Comparison of ENCODE assay signal across 24 cellular contexts in genomic region chr2:147739531-147739930, GRCh38.
DNase-seq lines count a peak whose midpoint lies in the region; TF ChIP-seq lines count a peak whose summit lies in the region.
"Had no signal": no experiment of that assay in that cellular context is flagged by ENCODE, and none has a peak within 500 bp of the region (broad histone marks: within the 10 kb centered on the region; RNA-seq: fewer than 3 reads in every experiment).

No MANE protein-coding gene starts in this region.

- no peaks in the 10 kb centered on the region for H3K4me1 Mint-ChIP-seq in activated naive CD4-positive, alpha-beta T cell treated with anti-CD3 and anti-CD28 coated beads for 36 hours (ENCODE audit: low read depth)
- H3K4me1 Mint-ChIP-seq: activated CD4-positive, alpha-beta memory T cell treated with anti-CD3 and anti-CD28 coated beads, Interleukin-2, amount 10 ng/mL, durations not matched to agents 7 days and 5 days; activated naive CD8-positive, alpha-beta T cell treated with anti-CD3 and anti-CD28 coated beads for 36 hours; CD14-positive monocyte; neural crest cell; stimulated activated naive B cell treated with anti-CD40 and anti-IgM and Interleukin-4, amounts not matched to agents 10 μg/mL and 1 μg/mL and 100 μg/mL, for 72 hours had no signal

- H3K27ac ChIP-seq in SK-N-MC (no peak overlapping the region), smooth muscle cell (ENCODE audit: low read depth) (peak overlapping the region; percentile 3)
- H3K27ac ChIP-seq: right lobe of liver, suprapubic skin had no signal

- H3K79me2 ChIP-seq in smooth muscle cell (ENCODE audit: low read depth): no peaks in the 10 kb centered on the region

- H3K27me3 ChIP-seq in smooth muscle cell (ENCODE audit: low read depth): no peaks in the 10 kb centered on the region
- H3K27me3 ChIP-seq: right lobe of liver, suprapubic skin had no signal

- TF ChIP-seq CTCF in fibroblast of mammary gland (conservative IDR thresholded peaks at IDR 0.05; ENCODE audit: control insufficient read depth, insufficient read depth, low read depth, low read length) (no peak), smooth muscle cell (IDR thresholded peaks at IDR 0.05; ENCODE audit: borderline replicate concordance, insufficient read depth, poor library complexity, severe bottlenecking) (no peak)

- H2AFZ ChIP-seq in smooth muscle cell (ENCODE audit: low read depth): peak overlapping the region; percentile 16

- DNase-seq in HS-5 (ENCODE audit: low read depth) (peak; percentile 35), SK-N-MC (ENCODE audit: low read depth, low spot score) (peak; percentile 26), fibroblast of mammary gland (ENCODE audit: low read depth) (peak; percentile 4), smooth muscle cell (lab: John Stamatoyannopoulos, UW; ENCODE audit: unreplicated experiment) (no peak), GM03348 (ENCODE audit: low spot score) (no peak), activated gamma-delta T cell treated with Interleukin-2 at 50 U/mL for 16 hours (no peak)
- DNase-seq in activated naive CD4-positive, alpha-beta T cell treated with anti-CD3 and anti-CD28 coated beads for 36 hours: no peak
- DNase-seq: activated CD4-positive, alpha-beta memory T cell treated with anti-CD3 and anti-CD28 coated beads, Interleukin-2, amount 10 ng/mL, durations not matched to agents 7 days and 5 days; activated CD4-positive, CD25-positive, alpha-beta regulatory T cell treated with anti-CD3 and anti-CD28 coated beads, Interleukin-2, amount 50 U/mL, for 72 hours; activated naive CD8-positive, alpha-beta T cell treated with anti-CD3 and anti-CD28 coated beads for 36 hours; foreskin fibroblast; left cardiac atrium; NCI-H1105; NCI-H446; posterior cingulate gyrus; right lobe of liver; SK-N-SH; stimulated activated CD4-positive, alpha-beta T cell treated with anti-CD3 and anti-CD28 coated beads, Interleukin-4, amount 100 ng/mL, for 4 hours; stimulated activated naive B cell treated with anti-CD40 and anti-IgM and Interleukin-4, amounts not matched to agents 10 μg/mL and 1 μg/mL and 100 μg/mL, for 72 hours; T-helper 17 cell had no signal

- peak overlapping the region; percentile 30 for H3K4me2 ChIP-seq in smooth muscle cell
- H3K4me2 ChIP-seq: SK-N-SH had no signal

- no peak overlapping the region for H3K9ac ChIP-seq in SK-N-MC (ENCODE audit: insufficient read length)
- no peak overlapping the region for H3K9ac ChIP-seq in smooth muscle cell (ENCODE audit: low read depth)
- H3K9ac ChIP-seq: SK-N-SH had no signal

- no peaks in the 10 kb centered on the region for H3K36me3 ChIP-seq in SK-N-MC (ENCODE audit: insufficient read depth, low read length)
- no peaks in the 10 kb centered on the region for H3K36me3 ChIP-seq in smooth muscle cell (ENCODE audit: low read depth)
- H3K36me3 ChIP-seq: right lobe of liver, suprapubic skin had no signal

- peaks cover 2% of the 10 kb centered on the region for H3K9me3 Mint-ChIP-seq in activated naive CD4-positive, alpha-beta T cell treated with anti-CD3 and anti-CD28 coated beads for 36 hours
- H3K9me3 Mint-ChIP-seq: activated CD4-positive, alpha-beta memory T cell treated with anti-CD3 and anti-CD28 coated beads, Interleukin-2, amount 10 ng/mL, durations not matched to agents 7 days and 5 days; activated T-helper 2 cell treated with anti-CD3 and anti-CD28 coated beads, Interferon-gamma antibody, Interleukin-2, Interleukin-4, amounts not matched to agents 10 μg/mL and 5 μg/mL and 100 μg/mL, durations not matched to agents 14 hours and 24 hours and 36 hours had no signal

- H3K36me3 Mint-ChIP-seq in activated naive CD4-positive, alpha-beta T cell treated with anti-CD3 and anti-CD28 coated beads for 36 hours (ENCODE audit: low read depth): peaks cover 2% of the 10 kb centered on the region
- H3K36me3 Mint-ChIP-seq: activated naive CD8-positive, alpha-beta T cell treated with anti-CD3 and anti-CD28 coated beads for 36 hours; CD14-positive monocyte; stimulated activated naive B cell treated with anti-CD40 and anti-IgM and Interleukin-4, amounts not matched to agents 10 μg/mL and 1 μg/mL and 100 μg/mL, for 72 hours had no signal

- H3K27me3 Mint-ChIP-seq in activated naive CD4-positive, alpha-beta T cell treated with anti-CD3 and anti-CD28 coated beads for 36 hours (ENCODE audit: low read depth): no peaks in the 10 kb centered on the region
- H3K27me3 Mint-ChIP-seq: activated CD4-positive, alpha-beta memory T cell treated with anti-CD3 and anti-CD28 coated beads, Interleukin-2, amount 10 ng/mL, durations not matched to agents 7 days and 5 days; activated naive CD8-positive, alpha-beta T cell treated with anti-CD3 and anti-CD28 coated beads for 36 hours; stimulated activated naive B cell treated with anti-CD40 and anti-IgM and Interleukin-4, amounts not matched to agents 10 μg/mL and 1 μg/mL and 100 μg/mL, for 72 hours; T-helper 17 cell had no signal

- H3K4me3 ChIP-seq in SK-N-MC (no peak overlapping the region), fibroblast of mammary gland (ENCODE audit: control insufficient read depth, low read depth, low read length) (no peak overlapping the region), smooth muscle cell (no peak overlapping the region)
- H3K4me3 ChIP-seq: right lobe of liver, suprapubic skin had no signal

- H3K4me3 Mint-ChIP-seq in activated naive CD4-positive, alpha-beta T cell treated with anti-CD3 and anti-CD28 coated beads for 36 hours: no peak overlapping the region
- H3K4me3 Mint-ChIP-seq: activated CD4-positive, alpha-beta memory T cell treated with anti-CD3 and anti-CD28 coated beads, Interleukin-2, amount 10 ng/mL, durations not matched to agents 7 days and 5 days; activated naive CD8-positive, alpha-beta T cell treated with anti-CD3 and anti-CD28 coated beads for 36 hours; CD14-positive monocyte; neural crest cell; stimulated activated naive B cell treated with anti-CD40 and anti-IgM and Interleukin-4, amounts not matched to agents 10 μg/mL and 1 μg/mL and 100 μg/mL, for 72 hours; T-helper 17 cell had no signal

- H3K4me1 ChIP-seq in smooth muscle cell (ENCODE audit: low read depth): no peaks in the 10 kb centered on the region
- H3K4me1 ChIP-seq: right lobe of liver, suprapubic skin had no signal

- WGBS in smooth muscle cell (ENCODE audit: low lambda C conversion rate): 17% methylated on average over 3 of the region's 3 CpGs

- no peak overlapping the region for H3K27ac Mint-ChIP-seq in activated naive CD4-positive, alpha-beta T cell treated with anti-CD3 and anti-CD28 coated beads for 36 hours
- H3K27ac Mint-ChIP-seq: activated CD4-positive, alpha-beta memory T cell treated with anti-CD3 and anti-CD28 coated beads, Interleukin-2, amount 10 ng/mL, durations not matched to agents 7 days and 5 days; activated naive CD8-positive, alpha-beta T cell treated with anti-CD3 and anti-CD28 coated beads for 36 hours; activated T-helper 2 cell treated with anti-CD3 and anti-CD28 coated beads, Interferon-gamma antibody, Interleukin-2, Interleukin-4, amounts not matched to agents 10 μg/mL and 5 μg/mL and 100 μg/mL, durations not matched to agents 14 hours and 24 hours and 36 hours; CD14-positive monocyte; stimulated activated naive B cell treated with anti-CD40 and anti-IgM and Interleukin-4, amounts not matched to agents 10 μg/mL and 1 μg/mL and 100 μg/mL, for 72 hours; T-helper 17 cell had no signal

- H4K20me1 ChIP-seq in smooth muscle cell (ENCODE audit: low read depth): no peaks in the 10 kb centered on the region

- H3K9me3 ChIP-seq in SK-N-MC (ENCODE audit: low read depth, low read length): no peaks in the 10 kb centered on the region
- H3K9me3 ChIP-seq in smooth muscle cell (replicated peaks; ENCODE audit: low read depth): no peaks in the 10 kb centered on the region
- H3K9me3 ChIP-seq: right lobe of liver, SK-N-SH, suprapubic skin had no signal

- intact Hi-C loops in activated naive CD4-positive, alpha-beta T cell treated with anti-CD3 and anti-CD28 coated beads for 36 hours (cut with micrococcal nuclease): no loop called here

- CTCF ChIA-PET in activated naive CD4-positive, alpha-beta T cell treated with anti-CD3 and anti-CD28 coated beads for 36 hours (lab: Charles Lee): interaction anchor here (0.7 kb wide), 1 partner anchor 51 kb away, joined by 3 read pairs; no protein-coding TSS in a partner anchor

- no peaks in the 10 kb centered on the region for H3F3A ChIP-seq in smooth muscle cell (ENCODE audit: low read depth)

Comparison
In these comparisons a context has a peak if more than half of its experiments do, and no peak if none do; other contexts are left out.
1. DNase-seq: peak in HS-5 (single experiment), SK-N-MC (single experiment) and fibroblast of mammary gland (single experiment); none in smooth muscle cell (single experiment), activated naive CD4-positive, alpha-beta T cell treated with anti-CD3 and anti-CD28 coated beads for 36 hours (single experiment), GM03348 (single experiment) and activated gamma-delta T cell treated with Interleukin-2 at 50 U/mL for 16 hours (single experiment).